11 cellular contexts compared by ENCODE assay signal in the genomic region with DNA sequence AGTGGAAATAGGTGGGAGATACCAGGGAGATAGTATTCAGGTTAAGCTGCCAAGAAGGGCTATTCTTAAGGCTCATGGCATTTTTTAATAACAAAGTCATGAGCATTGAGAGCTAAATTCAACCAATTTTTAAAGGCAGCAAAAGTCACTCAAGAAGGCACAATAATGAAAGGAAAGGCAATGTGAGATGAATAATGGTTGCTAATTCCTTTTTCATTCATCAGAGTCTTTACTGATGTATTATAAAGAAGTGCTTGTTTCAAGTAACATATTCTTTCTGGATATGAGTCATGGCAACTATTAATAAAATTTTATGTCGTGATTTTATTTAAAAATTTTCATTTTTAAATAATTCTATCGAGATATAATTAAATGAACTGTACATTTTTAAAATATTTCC. TPM values are rescaled to one million over a fixed set of nuclear protein-coding genes. Genes with fewer than 3 reads are reported as not detected.
"Had no signal": no experiment of that assay in that cellular context is flagged by ENCODE, and none has a peak within 500 bp of the region (broad histone marks: within the 10 kb centered on the region; RNA-seq: fewer than 3 reads in every experiment).

No MANE protein-coding gene starts in this region.

- DNase-seq: GOT3, H7, HFFc6, KBM-7 had no signal

- H3K36me3 ChIP-seq: HAP-1 had no signal

- H3K4me3 ChIP-seq: HAP-1 had no signal

- H3K9me3 ChIP-seq: HAP-1 had no signal

- H3K4me1 ChIP-seq: HAP-1 had no signal

- ATAC-seq: HCT116, HepG2 had no signal

- H3K27ac ChIP-seq: HL-60 had no signal

RNA-seq across cellular contexts. Expression of a gene that starts 40.7 kb away (rescaled TPM):
- total RNA-seq: H4, H7, HepG2, HFFc6, HT1080 had no signal
- polyA plus RNA-seq: HepG2, IgD-negative memory B cell had no signal
